28 cellular contexts compared by ENCODE assay signal in the genomic region with DNA sequence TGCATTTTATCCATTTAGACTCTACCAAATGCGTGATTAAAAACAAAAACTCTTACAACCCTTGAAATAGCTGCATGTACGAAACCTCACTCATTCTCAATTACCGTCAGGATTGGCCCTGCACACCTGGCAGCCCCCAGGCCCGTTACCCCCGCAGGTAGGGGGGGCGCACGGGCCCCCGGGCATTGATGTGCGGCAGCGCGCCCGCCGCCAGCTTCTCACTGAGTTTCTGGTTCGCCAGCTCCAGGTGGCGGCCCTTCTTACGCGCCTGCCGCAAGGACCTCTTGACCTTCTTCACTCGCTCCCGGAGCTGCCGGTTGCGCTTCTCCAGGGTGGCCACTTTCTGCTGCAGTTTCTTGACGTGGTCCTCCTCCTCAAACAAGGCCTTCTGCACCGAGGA.
"Had no signal": no experiment of that assay in that cellular context is flagged by ENCODE, and none has a peak within 500 bp of the region (broad histone marks: within the 10 kb centered on the region; RNA-seq: fewer than 3 reads in every experiment).

No MANE protein-coding gene starts in this region.

- H3K27ac Mint-ChIP-seq: naive thymus-derived CD8-positive, alpha-beta T cell; natural killer cell treated with Interleukin-12 subunit alpha and Interleukin-12 subunit beta and Interleukin-15 and Interleukin-18, amount 100 ng/mL, for 72 hours; progenitor cell of endocrine pancreas; stimulated activated effector memory CD8-positive, alpha-beta T cell treated with anti-CD3 and anti-CD28 coated beads, Interleukin-12 subunit alpha, Interleukin-12 subunit beta, amount 100 ng/mL, for 72 hours; stimulated activated naive B cell treated with anti-CD40 and anti-IgM and Interleukin-4, amounts not matched to agents 10 μg/mL and 1 μg/mL and 100 μg/mL, for 72 hours; stimulated activated naive CD8-positive, alpha-beta T cell treated with anti-CD3 and anti-CD28 coated beads, Interleukin-15, Interleukin-2, amounts not matched to agents 100 ng/mL and 50 ng/mL, for 24 hours; type B pancreatic cell had no signal

- H3K4me3 Mint-ChIP-seq: naive thymus-derived CD8-positive, alpha-beta T cell; natural killer cell treated with Interleukin-12 subunit alpha and Interleukin-12 subunit beta and Interleukin-15 and Interleukin-18, amount 100 ng/mL, for 72 hours; neural progenitor cell; stimulated activated effector memory CD8-positive, alpha-beta T cell treated with anti-CD3 and anti-CD28 coated beads, Interleukin-12 subunit alpha, Interleukin-12 subunit beta, amount 100 ng/mL, for 72 hours; stimulated activated naive B cell treated with anti-CD40 and anti-IgM and Interleukin-4, amounts not matched to agents 10 μg/mL and 1 μg/mL and 100 μg/mL, for 72 hours; stimulated activated naive CD8-positive, alpha-beta T cell treated with anti-CD3 and anti-CD28 coated beads, Interleukin-15, Interleukin-2, amounts not matched to agents 100 ng/mL and 50 ng/mL, for 24 hours; type B pancreatic cell had no signal

- DNase-seq: naive thymus-derived CD8-positive, alpha-beta T cell; occipital lobe; ovary; posterior cingulate gyrus; psoas muscle; right lobe of liver; sigmoid colon; small intestine; stimulated activated CD4-positive, alpha-beta T cell treated with anti-CD3 and anti-CD28 coated beads, Interleukin-15, amount 100 ng/mL, for 24 hours; stimulated activated CD4-positive, alpha-beta T cell treated with anti-CD3 and anti-CD28 coated beads, Interleukin-2, amount 100 ng/mL, for 24 hours; stimulated activated CD4-positive, alpha-beta T cell treated with anti-CD3 and anti-CD28 coated beads, Interleukin-2, amount 100 ng/mL, for 48 hours; stimulated activated CD4-positive, alpha-beta T cell treated with anti-CD3 and anti-CD28 coated beads, Interleukin-4, amount 100 ng/mL, for 24 hours; stimulated activated naive B cell treated with anti-CD40 and anti-IgM and Interleukin-4, amounts not matched to agents 10 μg/mL and 1 μg/mL and 100 μg/mL, for 72 hours; stimulated activated naive CD4-positive, alpha-beta T cell treated with Interleukin-2 at 50 U/mL for 16 hours; stomach; thyroid gland; upper lobe of right lung; uterus had no signal

- H2AFZ ChIP-seq: parathyroid adenoma had no signal

- H3K4me1 ChIP-seq: neural progenitor cell, parathyroid adenoma, psoas muscle, right lobe of liver, sigmoid colon, thyroid gland, upper lobe of right lung, uterus had no signal

- H3K79me2 ChIP-seq: parathyroid adenoma had no signal

- H3K4me2 ChIP-seq: neural progenitor cell had no signal

- H3K27ac ChIP-seq: neural progenitor cell, ovary, parathyroid adenoma, psoas muscle, right lobe of liver, sigmoid colon, stomach, thoracic aorta, thyroid gland, tibial nerve, upper lobe of right lung, uterus had no signal

- ATAC-seq: naive thymus-derived CD8-positive, alpha-beta T cell; natural killer cell treated with Interleukin-12 subunit alpha and Interleukin-12 subunit beta and Interleukin-15 and Interleukin-18, amount 100 ng/mL, for 72 hours; psoas muscle; right cardiac atrium; right lobe of liver; stimulated activated effector memory CD8-positive, alpha-beta T cell treated with anti-CD3 and anti-CD28 coated beads, Interleukin-12 subunit alpha, Interleukin-12 subunit beta, amount 100 ng/mL, for 72 hours; stimulated activated naive B cell treated with anti-CD40 and anti-IgM and Interleukin-4, amounts not matched to agents 10 μg/mL and 1 μg/mL and 100 μg/mL, for 72 hours; upper lobe of right lung had no signal

- H3K36me3 Mint-ChIP-seq: neural progenitor cell; stimulated activated effector memory CD8-positive, alpha-beta T cell treated with anti-CD3 and anti-CD28 coated beads, Interleukin-12 subunit alpha, Interleukin-12 subunit beta, amount 100 ng/mL, for 72 hours had no signal

- H3K9me3 ChIP-seq: right lobe of liver, thyroid gland, uterus had no signal

- H3K4me3 ChIP-seq: neural progenitor cell, ovary, psoas muscle, right lobe of liver, sigmoid colon, stomach, thoracic aorta, thyroid gland, tibial nerve, upper lobe of right lung, uterus had no signal

- H3K36me3 ChIP-seq: neural progenitor cell, ovary, right lobe of liver, sigmoid colon, stomach, thoracic aorta, thyroid gland, upper lobe of right lung, uterus had no signal

- H3K27me3 ChIP-seq: neural progenitor cell, ovary, right lobe of liver, sigmoid colon, stomach, thyroid gland, tibial nerve, upper lobe of right lung, uterus had no signal
